In the genomic region with DNA sequence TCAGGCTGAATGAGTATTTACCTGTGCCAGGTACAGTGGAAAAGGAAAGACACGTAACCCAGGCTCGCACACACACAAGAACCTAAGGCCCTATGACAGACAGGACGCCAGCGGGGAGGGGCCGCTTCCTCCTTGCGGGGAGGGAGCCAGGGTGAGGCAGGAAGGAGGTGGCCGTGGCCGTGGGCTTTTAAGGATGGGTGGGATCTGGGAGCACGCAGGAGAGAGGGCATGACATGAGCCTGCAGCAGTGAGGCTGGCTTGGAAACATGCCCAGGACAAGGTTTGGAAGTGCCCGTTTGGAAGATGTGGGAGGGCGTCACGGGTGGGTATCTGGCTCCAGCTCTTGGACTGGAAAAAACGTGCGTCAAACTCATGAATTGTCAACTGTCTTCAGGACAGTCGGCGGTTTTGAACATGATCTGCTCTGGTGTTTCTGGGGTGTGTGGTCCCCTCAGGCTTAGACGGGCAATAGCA, we compare ENCODE assay signal across 9 cellular contexts. TPM values are rescaled to one million over a fixed set of nuclear protein-coding genes. Genes with fewer than 3 reads are reported as not detected.
A peak's percentile ranks its signal among the peaks of the same experiment; 100 is the strongest.
DNase-seq lines count a peak whose midpoint lies in the region; ATAC-seq, FAIRE-seq and TF ChIP-seq lines count a peak whose summit lies in the region.
"Had no signal": no experiment of that assay in that cellular context is flagged by ENCODE, and none has a peak within 500 bp of the region (broad histone marks: within the 10 kb centered on the region; RNA-seq: fewer than 3 reads in every experiment).

No MANE protein-coding gene starts in this region.

- ATAC-seq in HG03095 (IDR thresholded peaks at IDR 0.05; ENCODE audit: unreplicated experiment): no peak
- ATAC-seq in HG03025 (IDR thresholded peaks at IDR 0.05; ENCODE audit: low FRiP score, unreplicated experiment): no peak

- no peak overlapping the region for H3K4me3 Mint-ChIP-seq in nephron progenitor cell

- no peak for TF ChIP-seq CTCF in AG10803 (conservative IDR thresholded peaks at IDR 0.05; ENCODE audit: low read length)
- no peak for TF ChIP-seq CTCF in bronchial epithelial cell (IDR thresholded peaks at IDR 0.05; ENCODE audit: insufficient read depth, low read length, severe bottlenecking)
- TF ChIP-seq CTCF in nephron progenitor cell (IDR thresholded peaks at IDR 0.05): no peak

- H3K27me3 Mint-ChIP-seq in nephron progenitor cell (ENCODE audit: low read depth, poor library complexity): peaks cover 3% of the 10 kb centered on the region

- H3K36me3 Mint-ChIP-seq in nephron progenitor cell (ENCODE audit: low read depth): peaks cover 6% of the 10 kb centered on the region

- no peaks in the 10 kb centered on the region for H3K9me3 Mint-ChIP-seq in nephron progenitor cell

- peak; percentile 23 for DNase-seq in AG10803 (ENCODE audit: low read depth)
- DNase-seq in T-helper 22 cell (ENCODE audit: low read depth): peak; percentile 54
- DNase-seq in bronchial epithelial cell (ENCODE audit: low read depth): peak; percentile 63
- no peak for DNase-seq in nephron progenitor cell
- no peak for DNase-seq in ACHN
- DNase-seq in NCI-H1436 (lab: John Stamatoyannopoulos, UW): no peak

- peaks cover 56% of the 10 kb centered on the region for H3K4me1 Mint-ChIP-seq in nephron progenitor cell

- H3K4me3 ChIP-seq in AG10803 (ENCODE audit: low read length): no peak overlapping the region
- H3K4me3 ChIP-seq in bronchial epithelial cell (ENCODE audit: low read depth, low read length): no peak overlapping the region

- H3K27me3 ChIP-seq in bronchial epithelial cell (ENCODE audit: control insufficient read depth, insufficient read depth, low read length): no peaks in the 10 kb centered on the region

- in situ Hi-C loops in ACHN (cut with HindIII; ENCODE audit: low pct_ligation_motif_present, low pct_unique_long_range_greater_than_20kb, low sequenced_read_pairs): no loop called here

- peaks cover 18% of the 10 kb centered on the region for H3K36me3 ChIP-seq in bronchial epithelial cell (ENCODE audit: control insufficient read depth, insufficient read depth, low read length)

- peak overlapping the region; percentile 97 for H3K27ac Mint-ChIP-seq in nephron progenitor cell

- FAIRE-seq in bronchial epithelial cell (lab: Jason Lieb, UNC): no peak
- FAIRE-seq: endometrium had no signal

RNA-seq across cellular contexts. Expression of gene SH3GL1, which starts 20.1 kb away (rescaled TPM):
- total RNA-seq in bronchial epithelial cell: 23.4 and 55.3 TPM in 2 replicates

RNA-seq across cellular contexts. Expression of gene CHAF1A, which starts 22.1 kb away (rescaled TPM):
- 3.7 and 7.9 TPM in 2 replicates for total RNA-seq in bronchial epithelial cell

RNA-seq across cellular contexts. Expression of gene MPND, which starts 36.9 kb away (rescaled TPM):
- 3.7 and 6.4 TPM in 2 replicates for total RNA-seq in bronchial epithelial cell

RNA-seq across cellular contexts. Expression of gene STAP2, which starts 41.7 kb away (rescaled TPM):
- total RNA-seq in bronchial epithelial cell: 83.2 and 132 TPM in 2 replicates

Comparison
In these comparisons a context has a peak if more than half of its experiments do, and no peak if none do; other contexts are left out.
1. DNase-seq: peak in AG10803 (single experiment), T-helper 22 cell (single experiment) and bronchial epithelial cell (single experiment); none in nephron progenitor cell (single experiment), ACHN (single experiment) and NCI-H1436 (single experiment).